In the genomic region with DNA sequence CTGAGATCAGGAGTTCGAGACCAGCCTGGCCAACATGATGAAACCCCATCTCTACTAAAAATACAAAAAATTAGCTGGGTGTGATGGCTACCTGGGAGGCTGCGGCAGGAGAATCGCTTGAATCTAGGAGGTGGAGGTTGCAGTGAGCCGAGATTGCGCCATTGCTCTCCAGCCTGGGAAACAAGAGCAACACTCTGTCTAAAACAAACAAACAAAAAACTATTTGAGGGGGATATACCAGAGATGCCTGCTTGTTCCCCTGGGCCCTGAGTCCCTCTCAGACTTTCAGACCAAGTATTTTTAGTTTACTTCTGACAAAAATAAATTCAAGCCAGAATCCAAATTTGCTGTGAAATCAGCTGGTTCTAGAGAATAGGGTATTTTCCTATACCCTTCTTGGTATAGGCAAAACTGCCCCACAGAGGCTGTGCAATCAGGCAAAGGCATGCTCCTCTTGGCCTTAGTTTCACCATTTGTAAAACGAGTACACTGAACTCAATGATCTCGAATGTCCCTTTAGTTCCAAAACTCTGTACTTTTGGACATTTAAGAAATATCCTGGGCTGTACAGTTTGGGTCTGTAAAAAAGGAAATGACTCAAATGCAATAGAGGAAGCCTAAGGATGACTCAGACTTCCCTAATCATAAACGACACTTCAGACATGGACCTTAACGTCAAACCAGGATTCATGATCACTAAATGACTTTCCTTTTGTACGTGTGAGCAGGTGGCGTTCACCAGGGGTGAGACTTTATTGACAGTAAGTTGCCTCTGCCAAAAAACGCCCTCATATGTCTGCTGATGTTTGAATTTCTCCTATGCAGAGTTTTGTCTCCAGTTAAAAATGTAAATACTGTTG, we compare ENCODE assay signal across 8 cellular contexts. TPM values are rescaled to one million over a fixed set of nuclear protein-coding genes. Genes with fewer than 3 reads are reported as not detected.
DNase-seq lines count a peak whose midpoint lies in the region; ATAC-seq, FAIRE-seq and TF ChIP-seq lines count a peak whose summit lies in the region.

No MANE protein-coding gene starts in this region.

- H3K4me1 Mint-ChIP-seq in neural progenitor cell = peaks cover 15% of the 10 kb centered on the region

- no peaks in the 10 kb centered on the region for H3K9me3 Mint-ChIP-seq in neural progenitor cell

- H4K20me1 ChIP-seq in endothelial cell of umbilical vein (replicated peaks; ENCODE audit: control insufficient read depth, extremely low read depth, insufficient read depth, low read length) (no peaks in the 10 kb centered on the region), neural progenitor cell (ENCODE audit: low read depth) (no peaks in the 10 kb centered on the region)

- H3K27me3 Mint-ChIP-seq in neural progenitor cell (ENCODE audit: insufficient read depth, low read depth) = peaks cover 5% of the 10 kb centered on the region

- intact Hi-C loops in endothelial cell of umbilical vein (cut with micrococcal nuclease) = loop anchor here (1.0 kb wide), 1 partner anchor 9 kb away; no protein-coding TSS in a partner anchor

- H3K79me2 ChIP-seq in endothelial cell of umbilical vein (ENCODE audit: control insufficient read depth, insufficient read depth, low read length) = peaks cover 13% of the 10 kb centered on the region
- no peaks in the 10 kb centered on the region for H3K79me2 ChIP-seq in neural progenitor cell (ENCODE audit: low read depth)

- H3K27ac Mint-ChIP-seq in neural progenitor cell = no peak overlapping the region

- POLR2A ChIA-PET in endothelial cell of umbilical vein (lab: Charles Lee) = interaction anchor here (0.6 to 1.5 kb wide), 5 partner anchors 34 to 1023 kb away, joined by 3 to 9 read pairs (median 4); a partner anchor contains a TSS

- H3K9me1 ChIP-seq in endothelial cell of umbilical vein (replicated peaks; ENCODE audit: control insufficient read depth, extremely low read depth, insufficient read depth, low read length) = no peaks in the 10 kb centered on the region

- DNase-seq in NCI-H2081 (lab: John Stamatoyannopoulos, UW) (peak; percentile 94 to 99), endothelial cell of umbilical vein (ENCODE audit: low read depth, low spot score) (peak; percentile 94), neural progenitor cell (ENCODE audit: low spot score) (no peak), NCI-H82 (lab: John Stamatoyannopoulos, UW) (no peak), DMS114 treated with DMSO at 0.1 percent for 48 hours (lab: John Stamatoyannopoulos, UW; ENCODE audit: unreplicated experiment) (no peak)
- DNase-seq in activated CD4-positive, alpha-beta T cell treated with anti-CD3 and anti-CD28 coated beads for 4 hours = peak; percentile 57 to 60

- ATAC-seq in GM21423 (IDR thresholded peaks at IDR 0.05; ENCODE audit: unreplicated experiment) = peak; percentile 41

- peaks cover 30% of the 10 kb centered on the region for H3K36me3 Mint-ChIP-seq in neural progenitor cell

- H3K4me3 ChIP-seq in endothelial cell of umbilical vein (replicated peaks in 1 of 3; ENCODE audit: insufficient read depth in 1 of 3, low read depth in 1 of 3, low read length in 3 of 3) (peak overlapping the region in 1 of 3 experiments; percentile 14), neural progenitor cell (no peak overlapping the region)

- H3K4me3 Mint-ChIP-seq in neural progenitor cell = no peak overlapping the region

- TSS peak; percentile 79 for BruUV-seq in endothelial cell of umbilical vein (replicated peaks; lab: Mats Ljungman, UMichigan)

- TF ChIP-seq POLR2A in endothelial cell of umbilical vein (IDR thresholded peaks at IDR 0.05; ENCODE audit: low read depth, low read length) = peak; percentile 78

- dilution Hi-C loops in endothelial cell of umbilical vein (cut with MboI; ENCODE audit: extremely low pct_ligation_motif_present, low sequenced_read_pairs) = no loop called here

- H3K4me2 ChIP-seq in endothelial cell of umbilical vein (ENCODE audit: insufficient read depth, low read length) (peak overlapping the region; percentile 70), neural progenitor cell (no peak overlapping the region)

- H3F3A ChIP-seq in neural progenitor cell (ENCODE audit: low read depth) = peaks cover 32% of the 10 kb centered on the region

- H3K27me3 ChIP-seq in endothelial cell of umbilical vein (ENCODE audit: control insufficient read depth in 2 of 2, insufficient read depth in 2 of 2, low read length in 2 of 2) (no peaks in the 10 kb centered on the region), neural progenitor cell (no peaks in the 10 kb centered on the region)

- H3K36me3 ChIP-seq in endothelial cell of umbilical vein (ENCODE audit: control insufficient read depth in 2 of 2, extremely low read depth in 1 of 2, insufficient read depth in 2 of 2, low read length in 2 of 2) (no peaks in the 10 kb centered on the region), neural progenitor cell (no peaks in the 10 kb centered on the region)

- CTCF ChIA-PET in endothelial cell of umbilical vein (lab: Charles Lee) = interaction anchor here (1.6 to 13.1 kb wide), 2 partner anchors 34 to 48 kb away, joined by 5 to 288 read pairs; a partner anchor contains a TSS

- no peak for TF ChIP-seq CTCF in C4-2B (conservative IDR thresholded peaks at IDR 0.05)
- no peak for TF ChIP-seq CTCF in endothelial cell of umbilical vein (IDR thresholded peaks at IDR 0.05; ENCODE audit: extremely low read depth in 1 of 2, insufficient read depth in 1 of 2, low read depth in 1 of 2, low read length in 2 of 2)
- TF ChIP-seq CTCF in neural progenitor cell (IDR thresholded peaks at IDR 0.05) = no peak

- H3K27ac ChIP-seq in C4-2B (0 out of 2 replicates have a peak overlapping the region, but pooled peaks have one; percentile 6), endothelial cell of umbilical vein (ENCODE audit: insufficient read depth, low read depth, low read length) (peak overlapping the region; percentile 100), neural progenitor cell (peak overlapping the region; percentile 21)

- FAIRE-seq in endothelial cell of umbilical vein (lab: Jason Lieb, UNC) = peak; percentile 98

- H2AFZ ChIP-seq in endothelial cell of umbilical vein (ENCODE audit: low read depth, low read length) (no peak overlapping the region), neural progenitor cell (replicated peaks) (no peak overlapping the region)

- H3K4me1 ChIP-seq in endothelial cell of umbilical vein (ENCODE audit: control insufficient read depth, extremely low read depth, insufficient read depth, low read length) (peaks cover 43% of the 10 kb centered on the region), neural progenitor cell (peaks cover 8% of the 10 kb centered on the region)

- H3K9me3 ChIP-seq in endothelial cell of umbilical vein (replicated peaks; ENCODE audit: control insufficient read depth, insufficient read depth, low read length) (no peaks in the 10 kb centered on the region), neural progenitor cell (ENCODE audit: low read depth) (no peaks in the 10 kb centered on the region)

- H3K9ac ChIP-seq in endothelial cell of umbilical vein (replicated peaks; ENCODE audit: extremely low read depth, insufficient read depth, low read length) = peak overlapping the region; percentile 96
- no peak overlapping the region for H3K9ac ChIP-seq in neural progenitor cell

TF ChIP-seq in endothelial cell of umbilical vein, 7 proteins besides CTCF, POLR2A, EP300 and RAD21:
- no peak for TF ChIP-seq MYC (IDR thresholded peaks at IDR 0.05; ENCODE audit: low read depth, low read length)
- TF ChIP-seq JUN (IDR thresholded peaks at IDR 0.05; ENCODE audit: borderline replicate concordance, insufficient read depth, insufficient read length, low read depth) = peak; percentile 100
- TF ChIP-seq POLR2AphosphoS5 (IDR thresholded peaks at IDR 0.05; ENCODE audit: insufficient read depth, low read depth, low read length) = peak; percentile 71
- TF ChIP-seq FOS (IDR thresholded peaks at IDR 0.05; ENCODE audit: borderline replicate concordance, insufficient read depth, low read length) = peak; percentile 95
- TF ChIP-seq EZH2 (IDR thresholded peaks at IDR 0.05; ENCODE audit: borderline replicate concordance, low read depth, low read length, severe bottlenecking) = no peak

RNA-seq across cellular contexts. Expression of a gene that starts 16.1 kb away (rescaled TPM):
- total RNA-seq in endothelial cell of umbilical vein (155 and 162 TPM in 2 replicates), neural progenitor cell (ENCODE audit: low replicate concordance) (133 and 201 TPM in 2 replicates)
- polyA plus RNA-seq in endothelial cell of umbilical vein = 30.5 and 32.4 TPM in 2 replicates
- 111 and 131 TPM in 2 replicates for polyA plus RNA-seq in endothelial cell of umbilical vein (2011; cell fraction: cytosol; rRNA removed)
- 42.8 and 60.9 TPM in 2 replicates for polyA plus RNA-seq in endothelial cell of umbilical vein (2011; cell fraction: nucleus; rRNA removed)
- polyA plus RNA-seq in endothelial cell of umbilical vein (2012) = 83.2 and 112 TPM in 2 replicates
- 20.8 and 22.0 TPM in 2 replicates for polyA minus RNA-seq in endothelial cell of umbilical vein
- polyA minus RNA-seq in endothelial cell of umbilical vein (2011; cell fraction: cytosol; rRNA and poly(A)+ RNA removed) = 45.0 TPM
- 22.8 and 31.9 TPM in 2 replicates for polyA minus RNA-seq in endothelial cell of umbilical vein (2011; cell fraction: nucleus; rRNA and poly(A)+ RNA removed)

RNA-seq across cellular contexts. Expression of a gene that starts 33.9 kb away (rescaled TPM):
- total RNA-seq in endothelial cell of umbilical vein = 186 and 212 TPM in 2 replicates
- 63.9 and 87.3 TPM in 2 replicates for polyA plus RNA-seq in endothelial cell of umbilical vein
- 71.3 and 83.7 TPM in 2 replicates for polyA plus RNA-seq in endothelial cell of umbilical vein (2011; cell fraction: cytosol; rRNA removed)
- 334 and 381 TPM in 2 replicates for polyA plus RNA-seq in endothelial cell of umbilical vein (2011; cell fraction: nucleus; rRNA removed)
- polyA plus RNA-seq in endothelial cell of umbilical vein (2012) = 120 and 171 TPM in 2 replicates
- polyA minus RNA-seq in endothelial cell of umbilical vein = 129 and 158 TPM in 2 replicates
- 105 TPM for polyA minus RNA-seq in endothelial cell of umbilical vein (2011; cell fraction: cytosol; rRNA and poly(A)+ RNA removed)
- 263 and 290 TPM in 2 replicates for polyA minus RNA-seq in endothelial cell of umbilical vein (2011; cell fraction: nucleus; rRNA and poly(A)+ RNA removed)
- total RNA-seq in neural progenitor cell (ENCODE audit: low replicate concordance) = 202 and 232 TPM in 2 replicates

Comparison
In these comparisons a context has a peak if more than half of its experiments do, and no peak if none do; other contexts are left out.
1. H3K27ac ChIP-seq: peak in every context shown above with its lines; median percentile 100 in endothelial cell of umbilical vein; 21 in neural progenitor cell; 6 in C4-2B.
2. DNase-seq: peak in NCI-H2081 (2 of 2), activated CD4-positive, alpha-beta T cell treated with anti-CD3 and anti-CD28 coated beads for 4 hours (2 of 2) and endothelial cell of umbilical vein (single experiment); none in neural progenitor cell (single experiment), NCI-H82 (single experiment) and DMS114 treated with DMSO at 0.1 percent for 48 hours (single experiment).